In genomic region chr2:160650196-160651108, GRCh38 we compare ENCODE assay signal across 23 cellular contexts.
DNase-seq lines count a peak whose midpoint lies in the region; ATAC-seq, FAIRE-seq and TF ChIP-seq lines count a peak whose summit lies in the region.
"Had no signal": no experiment of that assay in that cellular context is flagged by ENCODE, and none has a peak within 500 bp of the region (broad histone marks: within the 10 kb centered on the region; RNA-seq: fewer than 3 reads in every experiment).

No MANE protein-coding gene starts in this region.

- H3K36me3 Mint-ChIP-seq in CD8-positive, alpha-beta T cell = no peaks in the 10 kb centered on the region
- H3K36me3 Mint-ChIP-seq: activated naive CD8-positive, alpha-beta T cell treated with anti-CD3 and anti-CD28 coated beads, Interleukin-2, amount 10 ng/mL, durations not matched to agents 7 days and 5 days; brain; naive B cell had no signal

- DNase-seq in A549 (ENCODE audit: low read depth in 1 of 2, low spot score in 1 of 2) (no peak), GDM1 (lab: John Stamatoyannopoulos, UW) (peak; percentile 72), OCI-M1 (lab: John Stamatoyannopoulos, UW) (peak; percentile 73), epithelial cell of esophagus (ENCODE audit: low read depth) (peak; percentile 39), NCI-H1436 (lab: John Stamatoyannopoulos, UW) (no peak), germinal center (ENCODE audit: low spot score) (no peak)
- no peak for DNase-seq in stimulated activated CD4-positive, alpha-beta T cell treated with anti-CD3 and anti-CD28 coated beads, Interleukin-1b, Interleukin-23, amount 100 ng/mL, for 48 hours
- no peak for DNase-seq in CD8-positive, alpha-beta T cell
- DNase-seq: activated naive CD8-positive, alpha-beta T cell treated with anti-CD3 and anti-CD28 coated beads, Interleukin-2, amount 10 ng/mL, durations not matched to agents 7 days and 5 days; colonic mucosa; EL; gastrocnemius medialis; lower lobe of right lung; naive B cell; NCI-H69; ovary; WERI-Rb-1 had no signal

- peaks cover 22% of the 10 kb centered on the region for H3K4me1 Mint-ChIP-seq in CD8-positive, alpha-beta T cell (ENCODE audit: low read depth)
- H3K4me1 Mint-ChIP-seq: brain had no signal

- H3K4me1 ChIP-seq in A549 = peaks cover 14% of the 10 kb centered on the region
- peaks cover 20% of the 10 kb centered on the region for H3K4me1 ChIP-seq in CD8-positive, alpha-beta T cell (ENCODE audit: insufficient read depth, low read length)
- H3K4me1 ChIP-seq: colonic mucosa, gastrocnemius medialis had no signal

- POLR2A ChIA-PET in A549 (lab: Yijun Ruan, JAX) = no interaction called here
- POLR2A ChIA-PET in CD8-positive, alpha-beta T cell (lab: Charles Lee) = interaction anchor here (0.8 to 1.1 kb wide), 3 partner anchors 10 to 222 kb away, joined by 3 to 4 read pairs (median 3); no protein-coding TSS in a partner anchor

- H3K27me3 Mint-ChIP-seq in CD8-positive, alpha-beta T cell (ENCODE audit: low read depth) = no peaks in the 10 kb centered on the region
- H3K27me3 Mint-ChIP-seq: brain; stimulated activated naive CD8-positive, alpha-beta T cell treated with anti-CD3 and anti-CD28 coated beads, Interleukin-15, Interleukin-2, amounts not matched to agents 100 ng/mL and 50 ng/mL, for 24 hours had no signal

- no peak overlapping the region for H3K27ac Mint-ChIP-seq in CD8-positive, alpha-beta T cell
- H3K27ac Mint-ChIP-seq: activated T-helper 1 cell treated with anti-CD3 and anti-CD28 coated beads, Interleukin-12 subunit alpha, Interleukin-12 subunit beta, Interleukin-2, Interleukin-4 antibody, amounts not matched to agents 30 ng/mL and 10 ng/mL and 1 ng/mL, durations not matched to agents 14 hours and 24 hours and 36 hours had no signal

- intact Hi-C loops in CD8-positive, alpha-beta T cell (cut with DNase I, micrococcal nuclease) = loop anchor here (5.0 to 10.0 kb wide), 3 partner anchors 188 to 226 kb away; no protein-coding TSS in a partner anchor

- TF ChIP-seq EP300 in A549 (IDR thresholded peaks at IDR 0.05) = no peak

- no peaks in the 10 kb centered on the region for H3K27me3 ChIP-seq in CD8-positive, alpha-beta T cell (ENCODE audit: insufficient read depth, low read length)
- H3K27me3 ChIP-seq: colonic mucosa, gastrocnemius medialis, ovary, upper lobe of left lung had no signal

- H3K4me3 Mint-ChIP-seq in CD8-positive, alpha-beta T cell = no peak overlapping the region
- H3K4me3 Mint-ChIP-seq: activated naive CD8-positive, alpha-beta T cell treated with anti-CD3 and anti-CD28 coated beads, Interleukin-2, amount 10 ng/mL, durations not matched to agents 7 days and 5 days; activated T-helper 1 cell treated with anti-CD3 and anti-CD28 coated beads, Interleukin-12 subunit alpha, Interleukin-12 subunit beta, Interleukin-2, Interleukin-4 antibody, amounts not matched to agents 30 ng/mL and 10 ng/mL and 1 ng/mL, durations not matched to agents 14 hours and 24 hours and 36 hours; brain; stimulated activated naive CD8-positive, alpha-beta T cell treated with anti-CD3 and anti-CD28 coated beads, Interleukin-15, Interleukin-2, amounts not matched to agents 100 ng/mL and 50 ng/mL, for 24 hours had no signal

- no peaks in the 10 kb centered on the region for H3K9me3 ChIP-seq in A549
- no peaks in the 10 kb centered on the region for H3K9me3 ChIP-seq in CD8-positive, alpha-beta T cell (ENCODE audit: low read length)
- H3K9me3 ChIP-seq: colonic mucosa, gastrocnemius medialis, lower lobe of right lung, ovary, upper lobe of left lung had no signal

- TF ChIP-seq POLR2A in A549 (IDR thresholded peaks at IDR 0.05; ENCODE audit: low read length) = no peak

- no peak for FAIRE-seq in A549 (lab: Jason Lieb, UNC)
- FAIRE-seq: RCC 7860 had no signal

- no peaks in the 10 kb centered on the region for H3K36me3 ChIP-seq in CD8-positive, alpha-beta T cell (ENCODE audit: insufficient read depth, low read length)
- H3K36me3 ChIP-seq: colonic mucosa, gastrocnemius medialis, lower lobe of right lung, ovary, upper lobe of left lung, WERI-Rb-1 had no signal

- peak overlapping the region; percentile 38 for H3K4me2 ChIP-seq in A549

- TF ChIP-seq RAD21 in A549 (conservative IDR thresholded peaks at IDR 0.05 in 1 of 2, IDR thresholded peaks at IDR 0.05 in 1 of 2) = no peak

- H3K27ac ChIP-seq in A549 = peak overlapping the region in 1 of 2 experiments; percentile 5; a peak in 2 of 6 replicates
- no peak overlapping the region for H3K27ac ChIP-seq in CD8-positive, alpha-beta T cell (ENCODE audit: low read depth, low read length)
- H3K27ac ChIP-seq: colonic mucosa, gastrocnemius medialis, lower lobe of right lung, ovary, upper lobe of left lung, WERI-Rb-1 had no signal

- H3K4me3 ChIP-seq in A549 = no peak overlapping the region
- H3K4me3 ChIP-seq in epithelial cell of esophagus (ENCODE audit: low read length) = no peak overlapping the region
- no peak overlapping the region for H3K4me3 ChIP-seq in CD8-positive, alpha-beta T cell (ENCODE audit: low read depth, low read length)
- H3K4me3 ChIP-seq: colonic mucosa, gastrocnemius medialis, lower lobe of right lung, ovary, upper lobe of left lung had no signal

- 24% methylated on average over 3 of the region's 3 CpGs for WGBS in A549 (ENCODE audit: missing lambda C conversion rate)

- ATAC-seq in A549 = peak in 1 of 2 experiments; percentile 37; a peak in 1 of 6 replicates
- ATAC-seq in CD8-positive, alpha-beta T cell = no peak
- ATAC-seq: gastrocnemius medialis, lower lobe of right lung, sciatic nerve had no signal

- CTCF ChIA-PET in A549 (lab: Yijun Ruan, JAX) = interaction anchor here (1.4 kb wide), 1 partner anchor 44 kb away, joined by 4 read pairs; no protein-coding TSS in a partner anchor
- CTCF ChIA-PET in CD8-positive, alpha-beta T cell (lab: Charles Lee) = interaction anchor here (1.1 kb wide), 1 partner anchor 326 kb away, joined by 3 read pairs; no protein-coding TSS in a partner anchor

- TF ChIP-seq CTCF in A549 (IDR thresholded peaks at IDR 0.05) = no peak
- no peak for TF ChIP-seq CTCF in epithelial cell of esophagus (IDR thresholded peaks at IDR 0.05; ENCODE audit: insufficient read depth, low read depth, low read length, missing control alignments)
- TF ChIP-seq CTCF in CD8-positive, alpha-beta T cell (IDR thresholded peaks at IDR 0.05) = no peak

- no peaks in the 10 kb centered on the region for H3K9me3 Mint-ChIP-seq in CD8-positive, alpha-beta T cell
- H3K9me3 Mint-ChIP-seq: activated naive CD8-positive, alpha-beta T cell treated with anti-CD3 and anti-CD28 coated beads, Interleukin-2, amount 10 ng/mL, durations not matched to agents 7 days and 5 days; activated T-helper 1 cell treated with anti-CD3 and anti-CD28 coated beads, Interleukin-12 subunit alpha, Interleukin-12 subunit beta, Interleukin-2, Interleukin-4 antibody, amounts not matched to agents 30 ng/mL and 10 ng/mL and 1 ng/mL, durations not matched to agents 14 hours and 24 hours and 36 hours; naive B cell; stimulated activated naive CD8-positive, alpha-beta T cell treated with anti-CD3 and anti-CD28 coated beads, Interleukin-15, Interleukin-2, amounts not matched to agents 100 ng/mL and 50 ng/mL, for 24 hours had no signal

TF ChIP-seq in A549, 52 proteins besides CTCF, POLR2A, EP300 and RAD21:
- TF ChIP-seq RFX5 (IDR thresholded peaks at IDR 0.05) (no peak), RCOR1 (IDR thresholded peaks at IDR 0.05; ENCODE audit: low read depth, low read length) (no peak), USF2 (IDR thresholded peaks at IDR 0.05) (no peak), FOSL2 (IDR thresholded peaks at IDR 0.05) (no peak), FOSL2 (CRISPR knock-in tag; IDR thresholded peaks at IDR 0.05) (peak; percentile 51; the same call in 1 of the 2 replicates), HEYL (CRISPR knock-in tag; IDR thresholded peaks at IDR 0.05) (no peak), JUNB (IDR thresholded peaks at IDR 0.05) (0 out of 2 replicates have a peak, but pooled peaks have one; percentile 26), REST (IDR thresholded peaks at IDR 0.05) (no peak), ZFP36 (IDR thresholded peaks at IDR 0.05; ENCODE audit: borderline replicate concordance, partially characterized antibody) (no peak), ZSCAN20 (CRISPR knock-in tag; IDR thresholded peaks at IDR 0.05) (no peak), HOXA7 (CRISPR knock-in tag; IDR thresholded peaks at IDR 0.05) (no peak)

Comparison
In these comparisons a context has a peak if more than half of its experiments do, and no peak if none do; other contexts are left out.
1. DNase-seq: peak in GDM1 (single experiment), OCI-M1 (single experiment) and epithelial cell of esophagus (single experiment); none in A549 (0 of 2), stimulated activated CD4-positive, alpha-beta T cell treated with anti-CD3 and anti-CD28 coated beads, Interleukin-1b, Interleukin-23, amount 100 ng/mL, for 48 hours (single experiment), NCI-H1436 (single experiment), germinal center (single experiment) and CD8-positive, alpha-beta T cell (0 of 7).